Comparison of ENCODE assay signal across 8 cellular contexts in the genomic region with DNA sequence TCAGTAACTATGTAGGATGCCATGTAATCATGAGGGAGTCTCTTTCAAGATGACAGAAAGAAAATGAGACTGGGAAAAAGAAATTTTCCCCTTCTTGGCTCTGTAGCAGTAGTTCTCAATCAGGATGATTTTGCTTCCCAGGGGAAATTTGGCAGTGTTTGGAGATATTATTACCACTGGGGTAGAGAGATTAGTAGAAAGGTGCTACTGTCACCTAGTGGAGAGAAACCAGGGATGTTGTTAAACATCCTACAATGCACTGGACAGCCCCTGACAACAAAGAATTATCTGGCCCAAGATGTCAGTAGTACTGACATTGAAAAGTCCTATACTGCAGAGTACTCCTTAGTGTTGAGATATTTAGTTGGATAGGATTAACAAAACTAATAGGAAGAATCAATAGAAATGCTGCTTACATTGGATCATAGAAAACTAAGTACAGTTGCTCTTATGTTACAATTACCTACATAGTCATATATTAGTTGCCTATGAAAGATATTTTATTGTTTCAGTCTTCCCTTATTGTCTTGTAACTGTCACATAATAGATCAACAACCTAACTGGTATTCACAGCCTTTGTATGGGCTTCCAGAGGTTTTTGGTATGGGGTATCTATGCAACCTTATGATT.
DNase-seq lines count a peak whose midpoint lies in the region; ATAC-seq and TF ChIP-seq lines count a peak whose summit lies in the region.

No MANE protein-coding gene starts in this region.

- no peaks in the 10 kb centered on the region for H3K9me3 ChIP-seq in neuronal stem cell (replicated peaks in 1 of 2; ENCODE audit: control insufficient read depth in 2 of 2, insufficient read depth in 1 of 2, low read depth in 1 of 2, low read length in 2 of 2)

- intact Hi-C loops in activated CD4-positive, alpha-beta T cell treated with anti-CD3 and anti-CD28 coated beads for 36 hours (cut with DNase I, micrococcal nuclease): loop anchor here (2.0 to 10.0 kb wide), 5 partner anchors 172 to 568 kb away; a partner anchor contains a TSS

- no peak overlapping the region for H4K8ac ChIP-seq in neuronal stem cell (ENCODE audit: low read depth, low read length)

- H2AFZ ChIP-seq in neuronal stem cell (ENCODE audit: low read length): no peak overlapping the region

- H3K4me1 Mint-ChIP-seq in effector memory CD8-positive, alpha-beta T cell (ENCODE audit: low read depth in 2 of 2): no peaks in the 10 kb centered on the region
- no peaks in the 10 kb centered on the region for H3K4me1 Mint-ChIP-seq in activated CD4-positive, alpha-beta T cell treated with anti-CD3 and anti-CD28 coated beads for 36 hours

- H2BK5ac ChIP-seq in neuronal stem cell (ENCODE audit: low read length): no peak overlapping the region

- H3K4ac ChIP-seq in neuronal stem cell (ENCODE audit: low read length): no peak overlapping the region

- no peak overlapping the region for H3K27ac Mint-ChIP-seq in effector memory CD8-positive, alpha-beta T cell
- H3K27ac Mint-ChIP-seq in activated CD4-positive, alpha-beta T cell treated with anti-CD3 and anti-CD28 coated beads for 36 hours: no peak overlapping the region

- H3K36me3 ChIP-seq in neuronal stem cell (replicated peaks in 1 of 2; ENCODE audit: control insufficient read depth in 2 of 2, insufficient read depth in 2 of 2, low read length in 2 of 2): no peaks in the 10 kb centered on the region

- TF ChIP-seq CTCF in AG10803 (conservative IDR thresholded peaks at IDR 0.05; ENCODE audit: low read length): peak; percentile 74

- H3K23ac ChIP-seq in neuronal stem cell (ENCODE audit: low read depth, low read length, poor library complexity): no peak overlapping the region

- no peak overlapping the region for H2AK5ac ChIP-seq in neuronal stem cell (ENCODE audit: low read depth, low read length)

- no peak overlapping the region for H3K4me3 ChIP-seq in AG10803 (ENCODE audit: low read length)
- H3K4me3 ChIP-seq in neuronal stem cell (ENCODE audit: low read length in 2 of 2): no peak overlapping the region

- no peak overlapping the region for H3K27ac ChIP-seq in neuronal stem cell (replicated peaks; ENCODE audit: low read length)

- H3K9ac ChIP-seq in neuronal stem cell (ENCODE audit: low read depth, low read length, poor library complexity): no peak overlapping the region

- H3K4me2 ChIP-seq in neuronal stem cell (ENCODE audit: insufficient read depth, low read length, poor library complexity, severe bottlenecking): no peak overlapping the region

- no peak overlapping the region for H2BK15ac ChIP-seq in neuronal stem cell (ENCODE audit: low read length)

- peak; percentile 47 for DNase-seq in AG10803 (ENCODE audit: low read depth)
- DNase-seq in NCI-H748 treated with DMSO at 0.1 percent for 48 hours (lab: John Stamatoyannopoulos, UW): peak; percentile 0
- no peak for DNase-seq in effector memory CD8-positive, alpha-beta T cell
- DNase-seq in neuronal stem cell (ENCODE audit: low spot score): peak; percentile 8
- no peak for DNase-seq in C1 segment of cervical spinal cord (lab: John Stamatoyannopoulos, UW)
- DNase-seq in activated CD4-positive, alpha-beta T cell treated with anti-CD3 and anti-CD28 coated beads for 36 hours: no peak

- H3K27me3 Mint-ChIP-seq in effector memory CD8-positive, alpha-beta T cell: no peaks in the 10 kb centered on the region
- H3K27me3 Mint-ChIP-seq in activated CD4-positive, alpha-beta T cell treated with anti-CD3 and anti-CD28 coated beads for 36 hours: no peaks in the 10 kb centered on the region

- POLR2A ChIA-PET in activated CD4-positive, alpha-beta T cell treated with anti-CD3 and anti-CD28 coated beads for 36 hours (lab: Charles Lee): no interaction called here

- H3K18ac ChIP-seq in neuronal stem cell (ENCODE audit: low read length): no peak overlapping the region

- no peaks in the 10 kb centered on the region for H3K36me3 Mint-ChIP-seq in effector memory CD8-positive, alpha-beta T cell (ENCODE audit: insufficient read depth)
- H3K36me3 Mint-ChIP-seq in activated CD4-positive, alpha-beta T cell treated with anti-CD3 and anti-CD28 coated beads for 36 hours (ENCODE audit: low read depth): no peaks in the 10 kb centered on the region

- H3K27me3 ChIP-seq in neuronal stem cell (ENCODE audit: control insufficient read depth in 3 of 3, insufficient read depth in 3 of 3, low read depth in 1 of 3, low read length in 3 of 3): no peaks in the 10 kb centered on the region

- no peaks in the 10 kb centered on the region for H3K4me1 ChIP-seq in neuronal stem cell (ENCODE audit: control insufficient read depth in 2 of 2, insufficient read depth in 1 of 2, low read depth in 1 of 2, low read length in 2 of 2)

- no peaks in the 10 kb centered on the region for H3K79me1 ChIP-seq in neuronal stem cell (ENCODE audit: low read depth, low read length)

- no peak overlapping the region for H3K4me3 Mint-ChIP-seq in effector memory CD8-positive, alpha-beta T cell
- no peak overlapping the region for H3K4me3 Mint-ChIP-seq in activated CD4-positive, alpha-beta T cell treated with anti-CD3 and anti-CD28 coated beads for 36 hours

- H4K91ac ChIP-seq in neuronal stem cell (ENCODE audit: low read depth, low read length, poor library complexity): no peak overlapping the region

- H2BK120ac ChIP-seq in neuronal stem cell (ENCODE audit: low read depth, low read length): no peak overlapping the region

- H2BK12ac ChIP-seq in neuronal stem cell (ENCODE audit: low read length): no peak overlapping the region

- ATAC-seq in GM18909 (IDR thresholded peaks at IDR 0.05; ENCODE audit: poor library complexity, unreplicated experiment) (peak; percentile 59), HG02973 (IDR thresholded peaks at IDR 0.05; ENCODE audit: unreplicated experiment) (no peak)
- ATAC-seq in effector memory CD8-positive, alpha-beta T cell (replicated peaks): peak; percentile 33
- ATAC-seq in activated CD4-positive, alpha-beta T cell treated with anti-CD3 and anti-CD28 coated beads for 36 hours: no peak

- CTCF ChIA-PET in activated CD4-positive, alpha-beta T cell treated with anti-CD3 and anti-CD28 coated beads for 36 hours (lab: Charles Lee): interaction anchor here (0.5 to 1.2 kb wide), 4 partner anchors 9 to 552 kb away, joined by 3 to 7 read pairs (median 4); no protein-coding TSS in a partner anchor

- no peaks in the 10 kb centered on the region for H3K9me3 Mint-ChIP-seq in effector memory CD8-positive, alpha-beta T cell
- no peaks in the 10 kb centered on the region for H3K9me3 Mint-ChIP-seq in activated CD4-positive, alpha-beta T cell treated with anti-CD3 and anti-CD28 coated beads for 36 hours (ENCODE audit: low read depth)

- no peak overlapping the region for H3K14ac ChIP-seq in neuronal stem cell (ENCODE audit: low read length)

Comparison
In these comparisons a context has a peak if more than half of its experiments do, and no peak if none do; other contexts are left out.
1. DNase-seq: peak in AG10803 (single experiment), NCI-H748 treated with DMSO at 0.1 percent for 48 hours (single experiment) and neuronal stem cell (single experiment); none in effector memory CD8-positive, alpha-beta T cell (0 of 3), C1 segment of cervical spinal cord (0 of 14) and activated CD4-positive, alpha-beta T cell treated with anti-CD3 and anti-CD28 coated beads for 36 hours (single experiment).
2. ATAC-seq: peak in GM18909 (single experiment) and effector memory CD8-positive, alpha-beta T cell (single experiment); none in HG02973 (single experiment) and activated CD4-positive, alpha-beta T cell treated with anti-CD3 and anti-CD28 coated beads for 36 hours (single experiment).